Comparison of ENCODE assay signal across 11 cellular contexts in the genomic region with DNA sequence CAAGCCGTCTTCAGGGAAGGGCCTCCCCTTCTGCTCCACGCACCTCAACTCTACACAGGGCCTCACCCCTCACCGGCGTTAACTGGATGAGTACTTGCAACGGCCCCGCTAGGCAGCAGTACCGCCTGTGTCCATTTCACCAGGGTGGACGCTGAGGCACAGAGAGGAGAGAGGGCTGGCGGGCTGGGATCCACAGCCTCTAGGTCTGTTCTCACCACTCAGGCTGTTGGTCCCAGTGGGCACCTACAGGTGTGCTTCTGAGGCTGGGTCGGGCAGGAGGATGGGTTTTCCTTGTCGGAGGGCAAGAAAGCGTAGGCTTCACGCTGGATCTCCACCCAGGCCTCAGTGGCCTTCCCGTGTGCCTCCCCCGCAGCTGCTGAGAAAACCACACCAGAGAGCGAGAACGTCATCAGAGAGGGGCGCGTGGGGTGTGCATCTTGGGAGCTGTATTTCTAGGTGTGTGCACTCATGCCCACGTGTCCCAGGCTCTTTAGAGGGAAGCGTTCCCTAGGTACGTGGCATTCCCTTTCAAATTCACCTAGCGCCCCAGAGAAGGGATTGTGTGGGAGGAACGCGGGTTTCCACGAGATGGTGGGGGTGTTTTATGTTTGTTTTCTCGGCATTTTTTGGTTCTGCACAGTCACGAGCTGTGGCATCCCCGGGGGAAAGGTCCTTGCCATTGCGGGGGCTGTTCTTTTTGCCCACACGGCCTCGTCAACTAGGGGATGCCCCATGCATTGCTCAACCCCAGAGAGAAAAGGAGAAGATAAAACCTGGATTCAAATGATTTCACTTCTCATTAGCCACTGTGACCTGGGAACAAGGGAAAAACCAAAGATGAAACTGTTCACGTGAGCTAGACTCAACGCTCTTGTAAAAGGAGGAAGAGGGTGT.
DNase-seq lines count a peak whose midpoint lies in the region; ATAC-seq and TF ChIP-seq lines count a peak whose summit lies in the region.
"Had no signal": no experiment of that assay in that cellular context is flagged by ENCODE, and none has a peak within 500 bp of the region (broad histone marks: within the 10 kb centered on the region; RNA-seq: fewer than 3 reads in every experiment).

No MANE protein-coding gene starts in this region.

- in situ Hi-C loops in transverse colon (cut with MboI; ENCODE audit: low pct_ligation_motif_present in 1 of 4, low pct_unique_long_range_greater_than_20kb in 1 of 4, low sequenced_read_pairs in 3 of 4): no loop called here

- H3K4me3 ChIP-seq in heart right ventricle (no peak overlapping the region), right lobe of liver (no peak overlapping the region), transverse colon (no peak overlapping the region), MG63 (no peak overlapping the region)

- peaks cover 4 to 66% (median 26%) of the 10 kb centered on the region in 9 donors for H3K4me1 ChIP-seq in heart right ventricle
- peaks cover 0 to under 1% (median 0%) of the 10 kb centered on the region in 4 donors for H3K4me1 ChIP-seq in right lobe of liver
- peaks cover 0 to 50% (median 4%) of the 10 kb centered on the region in 4 donors for H3K4me1 ChIP-seq in transverse colon

- H3K27me3 ChIP-seq in heart right ventricle (no peaks in the 10 kb centered on the region), right lobe of liver (no peaks in the 10 kb centered on the region), transverse colon (no peaks in the 10 kb centered on the region), MG63 (no peaks in the 10 kb centered on the region)

- WGBS in heart right ventricle, 2 donors: 81 to 87% methylated on average over 34 of the region's 34 CpGs
- 60% methylated on average over 19 of the region's 34 CpGs for WGBS in right lobe of liver (ENCODE audit: insufficient coverage, low coverage, low lambda C conversion rate, missing lambda C conversion rate)
- 57 to 85% methylated on average over 10 to 34 of the region's 34 CpGs for WGBS in transverse colon (ENCODE audit: low coverage in 1 of 2), 2 donors

- TF ChIP-seq EP300 in transverse colon (IDR thresholded peaks at IDR 0.05; ENCODE audit: low read depth): no peak

- TF ChIP-seq POLR2A in right lobe of liver (IDR thresholded peaks at IDR 0.05) (no peak), transverse colon (IDR thresholded peaks at IDR 0.05) (no peak)

- H3K27ac ChIP-seq in heart right ventricle (peak overlapping the region in 6 of 10 donors; percentile 15 to 60 (median 30)), right lobe of liver (no peak overlapping the region), transverse colon (peak overlapping the region in 3 of 4 donors; percentile 21 to 53 (median 27))

- ATAC-seq in heart right ventricle (peak in 3 of 8 donors; percentile 17 to 32 (median 21)), Right ventricle myocardium inferior (no peak), right lobe of liver (peak; percentile 6 to 47 (median 31))

- H3K36me3 ChIP-seq in heart right ventricle (peaks cover 0 to 45% (median 0%) of the 10 kb centered on the region in 9 donors), right lobe of liver (peaks cover 0 to 8% (median 0%) of the 10 kb centered on the region in 4 donors), transverse colon (no peaks in the 10 kb centered on the region), MG63 (peaks cover 10% of the 10 kb centered on the region; the same call in 1 of the 2 replicates)

- no peaks in the 10 kb centered on the region for H3K9me3 ChIP-seq in heart right ventricle
- H3K9me3 ChIP-seq in right lobe of liver: no peaks in the 10 kb centered on the region
- H3K9me3 ChIP-seq in transverse colon: no peaks in the 10 kb centered on the region
- no peaks in the 10 kb centered on the region for H3K9me3 ChIP-seq in MG63

- no peak for DNase-seq in heart right ventricle
- no peak for DNase-seq in Right ventricle myocardium inferior (ENCODE audit: missing footprints)
- DNase-seq in NOMO-1 treated with dmso at 0.1 percent for 144 hours (lab: John Stamatoyannopoulos, UW; ENCODE audit: unreplicated experiment): peak; percentile 66
- peak in 1 of 3 donors; percentile 51 for DNase-seq in right lobe of liver
- no peak for DNase-seq in transverse colon
- no peak for DNase-seq in SK-N-DZ (ENCODE audit: low spot score)
- DNase-seq in MG63: no peak
- DNase-seq in NCI-H526 treated with DMSO at 0.1 percent for 48 hours (lab: John Stamatoyannopoulos, UW): no peak
- DNase-seq: AML-193, HFFc6, NCI-H146 had no signal

- TF ChIP-seq CTCF in heart right ventricle (IDR thresholded peaks at IDR 0.05) (no peak), right lobe of liver (IDR thresholded peaks at IDR 0.05) (no peak), transverse colon (IDR thresholded peaks at IDR 0.05) (no peak)

- intact Hi-C loops in heart right ventricle (cut with DNase I): loop anchor here in 1 of 10 donors (10.0 kb wide), 1 partner anchor 60 kb away; no protein-coding TSS in a partner anchor
- intact Hi-C loops in Right ventricle myocardium inferior (cut with DNase I): no loop called here
- intact Hi-C loops in right lobe of liver (cut with DNase I): no loop called here
- intact Hi-C loops in transverse colon (cut with DNase I; ENCODE audit: low total_unique reads): no loop called here

Comparison
In these comparisons a context has a peak if more than half of its experiments do, and no peak if none do; other contexts are left out.
1. H3K27ac ChIP-seq: peak in heart right ventricle (6 of 10) and transverse colon (3 of 4); none in right lobe of liver (0 of 3).